Comparison of ENCODE assay signal across 8 cellular contexts in the genomic region with DNA sequence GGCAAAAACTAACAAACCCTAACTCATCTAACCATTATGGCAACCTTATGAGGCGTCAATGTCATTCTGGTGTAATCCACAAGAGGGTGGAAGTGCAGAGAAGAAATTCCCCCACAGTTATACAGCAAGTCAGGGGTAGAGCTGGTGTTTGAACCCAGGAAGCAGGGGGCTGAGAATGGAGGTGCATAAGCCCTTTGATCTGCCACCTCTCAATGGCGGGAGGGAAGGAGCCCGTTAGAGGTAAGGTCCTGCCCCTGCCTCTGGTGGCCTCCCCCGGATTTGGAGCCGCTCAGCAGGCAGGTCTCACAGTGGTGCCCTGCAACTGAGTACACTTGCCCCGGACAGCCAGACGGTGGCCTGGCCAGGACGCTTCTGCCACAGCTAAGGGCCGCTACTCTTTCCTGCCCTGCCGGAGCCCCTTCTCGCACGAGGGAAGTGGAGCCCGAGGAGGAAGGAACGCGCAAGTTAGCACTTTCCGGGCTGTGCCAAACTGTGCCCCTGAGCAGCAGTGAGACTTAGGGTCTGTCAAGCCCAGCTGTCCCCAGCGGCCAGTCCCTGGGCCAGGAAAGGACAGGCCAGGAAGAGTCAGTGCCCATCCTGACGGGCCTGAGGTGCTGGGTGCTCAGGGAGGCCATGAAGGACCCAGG. TPM values are rescaled to one million over a fixed set of nuclear protein-coding genes. Genes with fewer than 3 reads are reported as not detected.
DNase-seq lines count a peak whose midpoint lies in the region; ATAC-seq and TF ChIP-seq lines count a peak whose summit lies in the region.

No MANE protein-coding gene starts in this region.

- H3K27ac ChIP-seq in A673 (ENCODE audit: low read depth, low read length, poor library complexity, severe bottlenecking): no peak overlapping the region
- no peak overlapping the region for H3K27ac ChIP-seq in HEK293 (ENCODE audit: extremely low read depth, low read depth, low read length)
- H3K27ac ChIP-seq in breast epithelium: peak overlapping the region in 1 of 2 donors; percentile 80

- peak overlapping the region; percentile 53 for H3K27ac Mint-ChIP-seq in activated T-helper 17 cell treated with anti-CD3 and anti-CD28 coated beads, Interleukin-2, amount 50 U/mL, for 72 hours
- peak overlapping the region; percentile 9 for H3K27ac Mint-ChIP-seq in type B pancreatic cell

- ATAC-seq in activated T-helper 17 cell treated with anti-CD3 and anti-CD28 coated beads, Interleukin-2, amount 50 U/mL, for 72 hours (replicated peaks): peak; percentile 16
- ATAC-seq in HG02759 (IDR thresholded peaks at IDR 0.05; ENCODE audit: unreplicated experiment): no peak

- H3K27me3 ChIP-seq in A673 (replicated peaks; ENCODE audit: insufficient read depth, low read depth, low read length, poor library complexity): no peaks in the 10 kb centered on the region
- no peaks in the 10 kb centered on the region for H3K27me3 ChIP-seq in breast epithelium

- BruUV-seq in A673 (replicated peaks; lab: Mats Ljungman, UMichigan): no TSS peak

- no peaks in the 10 kb centered on the region for H3K4me1 ChIP-seq in A673 (ENCODE audit: insufficient read depth, low read length, poor library complexity, severe bottlenecking)
- H3K4me1 ChIP-seq in HEK293 (ENCODE audit: control insufficient read depth, insufficient read depth, low read length): no peaks in the 10 kb centered on the region
- no peaks in the 10 kb centered on the region for H3K4me1 ChIP-seq in breast epithelium

- H3K4me3 ChIP-seq in A673 (ENCODE audit: low read depth, low read length, poor library complexity, severe bottlenecking) (no peak overlapping the region), HEK293 (ENCODE audit: low read depth, low read length) (no peak overlapping the region), breast epithelium (no peak overlapping the region)

- no peaks in the 10 kb centered on the region for H3K27me3 Mint-ChIP-seq in activated T-helper 17 cell treated with anti-CD3 and anti-CD28 coated beads, Interleukin-2, amount 50 U/mL, for 72 hours
- H3K27me3 Mint-ChIP-seq in type B pancreatic cell: peaks cover 16% of the 10 kb centered on the region

- TF ChIP-seq CTCF in A673 (conservative IDR thresholded peaks at IDR 0.05; ENCODE audit: low read depth, low read length) (peak; percentile 43; the same call in 1 of the 2 replicates), HEK293 (tag by site-specific recombination; IDR thresholded peaks at IDR 0.05) (no peak), type B pancreatic cell (conservative IDR thresholded peaks at IDR 0.05) (peak; percentile 63), breast epithelium (IDR thresholded peaks at IDR 0.05) (no peak)

- intact Hi-C loops in A673 (cut with micrococcal nuclease; ENCODE audit: unreplicated experiment) (no loop called here), breast epithelium (cut with DNase I; ENCODE audit: low total_unique reads) (no loop called here)

- no peaks in the 10 kb centered on the region for H3K36me3 ChIP-seq in A673 (ENCODE audit: insufficient read depth, low read length, poor library complexity, severe bottlenecking)
- H3K36me3 ChIP-seq in HEK293 (ENCODE audit: control insufficient read depth in 2 of 2, insufficient read depth in 1 of 2, low read length in 2 of 2): no peaks in the 10 kb centered on the region
- H3K36me3 ChIP-seq in breast epithelium: no peaks in the 10 kb centered on the region

- no peaks in the 10 kb centered on the region for H3K9me3 Mint-ChIP-seq in activated T-helper 17 cell treated with anti-CD3 and anti-CD28 coated beads, Interleukin-2, amount 50 U/mL, for 72 hours
- no peaks in the 10 kb centered on the region for H3K9me3 Mint-ChIP-seq in type B pancreatic cell

- no peak overlapping the region for H3K4me3 Mint-ChIP-seq in activated T-helper 17 cell treated with anti-CD3 and anti-CD28 coated beads, Interleukin-2, amount 50 U/mL, for 72 hours
- peak overlapping the region; percentile 44 for H3K4me3 Mint-ChIP-seq in type B pancreatic cell

- H3K36me3 Mint-ChIP-seq in activated T-helper 17 cell treated with anti-CD3 and anti-CD28 coated beads, Interleukin-2, amount 50 U/mL, for 72 hours (ENCODE audit: low read depth): no peaks in the 10 kb centered on the region
- H3K36me3 Mint-ChIP-seq in type B pancreatic cell: no peaks in the 10 kb centered on the region

- POLR2A ChIA-PET in A673 (lab: Charles Lee; ENCODE audit: low non-redundant PET) (no interaction called here), HEK293 (lab: Yijun Ruan, JAX) (no interaction called here)

- DNase-seq in A673 (ENCODE audit: low spot score) (peak; percentile 47), kidney tubule cell (ENCODE audit: low spot score) (peak; percentile 68), type B pancreatic cell (ENCODE audit: extremely low spot score, unreplicated experiment) (no peak), NCI-H446 treated with DMSO at 0.1 percent for 48 hours (lab: John Stamatoyannopoulos, UW) (no peak), breast epithelium (ENCODE audit: low spot score in 2 of 2) (no peak)

- CTCF ChIA-PET in A673 (lab: Charles Lee): interaction anchor here (0.6 to 2.6 kb wide), 2 partner anchors 124 to 231 kb away, joined by 3 to 28 read pairs; no protein-coding TSS in a partner anchor
- CTCF ChIA-PET in HEK293 (lab: Yijun Ruan, JAX): interaction anchor here (0.6 to 10.1 kb wide), 13 partner anchors 12 to 397 kb away, joined by 3 to 223 read pairs (median 3); no protein-coding TSS in a partner anchor

- H3K9me3 ChIP-seq in A673 (ENCODE audit: low read depth, low read length, poor library complexity, severe bottlenecking) (no peaks in the 10 kb centered on the region), HEK293 (ENCODE audit: control insufficient read depth, insufficient read depth, low read depth, low read length) (no peaks in the 10 kb centered on the region), breast epithelium (no peaks in the 10 kb centered on the region)

- no peak for TF ChIP-seq POLR2A in breast epithelium (IDR thresholded peaks at IDR 0.05)

- H3K4me1 Mint-ChIP-seq in activated T-helper 17 cell treated with anti-CD3 and anti-CD28 coated beads, Interleukin-2, amount 50 U/mL, for 72 hours: peaks cover 18% of the 10 kb centered on the region
- peaks cover 11% of the 10 kb centered on the region for H3K4me1 Mint-ChIP-seq in type B pancreatic cell (ENCODE audit: unreplicated experiment)

TF ChIP-seq in HEK293, 187 proteins besides CTCF, POLR2A, EP300 and RAD21:
- TF ChIP-seq HOXA7 (CRISPR knock-in tag; IDR thresholded peaks at IDR 0.05; ENCODE audit: borderline replicate concordance) (no peak), ZNF654 (tag by site-specific recombination; IDR thresholded peaks at IDR 0.05; ENCODE audit: low read depth) (peak; percentile 6; the same call in 1 of the 2 replicates), ZNF157 (tag by site-specific recombination; IDR thresholded peaks at IDR 0.05) (no peak), MZF1 (tag by site-specific recombination; IDR thresholded peaks at IDR 0.05; ENCODE audit: borderline replicate concordance) (no peak)
TF ChIP-seq in HEK293: peak in this region for 1.

RNA-seq across cellular contexts. Expression of gene FXYD2, which starts 1.1 kb away (rescaled TPM):
- total RNA-seq in A673 (2021) (not detected in 2 replicates), type B pancreatic cell (ENCODE audit: low replicate concordance) (40.8 and 57.5 TPM in 2 replicates), breast epithelium (1 to 10 TPM in 2 of 3 donors, under 1 TPM in 1; 0.66 to 2.0 (median 1.3) TPM)
- total RNA-seq in activated T-helper 17 cell treated with anti-CD3 and anti-CD28 coated beads, Interleukin-2, amount 50 U/mL, for 72 hours: 1 to 10 TPM in 1 of 2 donors, not detected in 1; 1.4 TPM

RNA-seq across cellular contexts. Expression of gene DSCAML1, which starts 26.4 kb away (rescaled TPM):
- total RNA-seq in A673 (2021) (not detected in 2 replicates), type B pancreatic cell (ENCODE audit: low replicate concordance) (5.8 and 9.8 TPM in 2 replicates), breast epithelium (1 to 10 TPM in 1 of 3 donors, under 1 TPM in 2; 0.33 to 1.8 (median 0.64) TPM)
- total RNA-seq in activated T-helper 17 cell treated with anti-CD3 and anti-CD28 coated beads, Interleukin-2, amount 50 U/mL, for 72 hours: 1 to 10 TPM in 1 of 2 donors, not detected in 1; 2.8 TPM

RNA-seq across cellular contexts. Expression of gene FXYD6, which starts 53.0 kb away (rescaled TPM):
- total RNA-seq in A673 (2021) (12.2 and 12.9 TPM in 2 replicates), type B pancreatic cell (ENCODE audit: low replicate concordance) (22.9 and 66.6 TPM in 2 replicates), breast epithelium (10 to 100 TPM; 16.0 to 25.0 (median 20.3) TPM)
- under 1 TPM in 1 of 2 donors, not detected in 1; 0.19 TPM for total RNA-seq in activated T-helper 17 cell treated with anti-CD3 and anti-CD28 coated beads, Interleukin-2, amount 50 U/mL, for 72 hours

Comparison
In these comparisons a context has a peak if more than half of its experiments do, and no peak if none do; other contexts are left out.
1. DNase-seq: peak in A673 (single experiment) and kidney tubule cell (single experiment); none in type B pancreatic cell (single experiment), NCI-H446 treated with DMSO at 0.1 percent for 48 hours (single experiment) and breast epithelium (0 of 2).
2. CTCF ChIP-seq: peak in A673 (single experiment) and type B pancreatic cell (single experiment); none in HEK293 (single experiment) and breast epithelium (0 of 3).
3. RNA of gene FXYD2, which starts 1.1 kb away (total RNA-seq): 40.8 to 57.5 TPM in type B pancreatic cell; 1.4 TPM in activated T-helper 17 cell treated with anti-CD3 and anti-CD28 coated beads, Interleukin-2, amount 50 U/mL, for 72 hours, 0.66 to 2.0 TPM in breast epithelium and not detected in A673; every median in the first group is over 10 times any median in the second.
4. RNA of gene FXYD6, which starts 53.0 kb away (total RNA-seq): 22.9 to 66.6 TPM in type B pancreatic cell, 16.0 to 25.0 TPM in breast epithelium and 12.2 to 12.9 TPM in A673; 0.19 TPM in activated T-helper 17 cell treated with anti-CD3 and anti-CD28 coated beads, Interleukin-2, amount 50 U/mL, for 72 hours; every median in the first group is over 10 times any median in the second.